In genomic region chr1:40078512-40079333, GRCh38 we compare ENCODE assay signal across 7 cellular contexts. TPM values are rescaled to one million over a fixed set of nuclear protein-coding genes. Genes with fewer than 3 reads are reported as not detected.
A peak's percentile ranks its signal among the peaks of the same experiment; 100 is the strongest.
DNase-seq lines count a peak whose midpoint lies in the region; ATAC-seq and TF ChIP-seq lines count a peak whose summit lies in the region.

No MANE protein-coding gene starts in this region.

- H3K9me3 Mint-ChIP-seq in immature natural killer cell = no peaks in the 10 kb centered on the region

- H3K27me3 ChIP-seq in GM06990 (replicated peaks; ENCODE audit: control insufficient read depth, insufficient read depth, low read length) (no peaks in the 10 kb centered on the region), MG63 (no peaks in the 10 kb centered on the region)

- H3K36me3 ChIP-seq in GM06990 (ENCODE audit: control insufficient read depth, insufficient read depth, low read length) = peaks cover 2% of the 10 kb centered on the region
- H3K36me3 ChIP-seq in MG63 = peaks cover 24% of the 10 kb centered on the region

- H3K4me3 Mint-ChIP-seq in immature natural killer cell = no peak overlapping the region

- in situ Hi-C loops in SK-MEL-5 (cut with HindIII; ENCODE audit: low pct_unique_long_range_greater_than_20kb, low sequenced_read_pairs) (no loop called here), astrocyte of the cerebellum (cut with HindIII; ENCODE audit: low sequenced_read_pairs) (no loop called here)

- ATAC-seq in GM18870 (IDR thresholded peaks at IDR 0.05; ENCODE audit: unreplicated experiment) = no peak

- DNase-seq in GM06990 (ENCODE audit: extremely low read depth, insufficient read length) (peak; percentile 28), MG63 (peak; percentile 35), SK-MEL-5 (ENCODE audit: low read depth, low spot score) (peak; percentile 79), astrocyte of the cerebellum (ENCODE audit: low read depth) (peak; percentile 26), immature natural killer cell (peak; percentile 46 to 51 (median 47))
- DNase-seq in stimulated activated CD4-positive, alpha-beta T cell treated with anti-CD3 and anti-CD28 coated beads, Interleukin-2, amount 100 ng/mL, for 48 hours = peak; percentile 53 to 59

- peak overlapping the region in 3 of 6 donors; percentile 49 to 72 (median 72) for H3K27ac Mint-ChIP-seq in immature natural killer cell

- H3K4me3 ChIP-seq in GM06990 (replicated peaks; ENCODE audit: low read depth, low read length) (no peak overlapping the region), MG63 (no peak overlapping the region), astrocyte of the cerebellum (ENCODE audit: low read depth, low read length) (no peak overlapping the region)

- peaks cover 0 to 6% of the 10 kb centered on the region in 2 donors for H3K4me1 Mint-ChIP-seq in immature natural killer cell

- no peaks in the 10 kb centered on the region for H3K9me3 ChIP-seq in MG63

- H3K27me3 Mint-ChIP-seq in immature natural killer cell (ENCODE audit: low read depth in 3 of 3) = no peaks in the 10 kb centered on the region

- TF ChIP-seq CTCF in GM06990 (IDR thresholded peaks at IDR 0.05; ENCODE audit: insufficient read depth, low read length, poor library complexity, severe bottlenecking) (peak; percentile 76), astrocyte of the cerebellum (IDR thresholded peaks at IDR 0.05; ENCODE audit: low read depth, low read length, missing control alignments) (peak; percentile 84)

- peaks cover 0 to 7% (median 3%) of the 10 kb centered on the region in 3 donors for H3K36me3 Mint-ChIP-seq in immature natural killer cell

RNA-seq across cellular contexts. Expression of gene PPT1, which starts 18.3 kb away (rescaled TPM):
- total RNA-seq in MG63 (2014; rRNA removed; shearing (Covaris generic); ENCODE audit: low replicate concordance) = 67.5 and 97.0 TPM in 2 replicates
- 110 and 126 TPM in 2 replicates for total RNA-seq in SK-MEL-5 (2014; rRNA removed; shearing (Covaris generic))
- polyA plus RNA-seq in SK-MEL-5 (2015; cell fraction: cytosol; rRNA removed) = 152 and 162 TPM in 2 replicates
- polyA plus RNA-seq in SK-MEL-5 (2015; cell fraction: nucleus; rRNA removed) = 44.2 and 48.9 TPM in 2 replicates
- 100 to 1,000 TPM in 2 of 3 donors, 10 to 100 TPM in 1; 76.2 to 160 (median 128) TPM for polyA plus RNA-seq in immature natural killer cell

RNA-seq across cellular contexts. Expression of gene CAP1, which starts 38.2 kb away (rescaled TPM):
- 164 and 175 TPM in 2 replicates for total RNA-seq in MG63 (2014; rRNA removed; shearing (Covaris generic); ENCODE audit: low replicate concordance)
- total RNA-seq in SK-MEL-5 (2014; rRNA removed; shearing (Covaris generic)) = 307 and 314 TPM in 2 replicates
- 257 and 307 TPM in 2 replicates for polyA plus RNA-seq in SK-MEL-5 (2015; cell fraction: cytosol; rRNA removed)
- polyA plus RNA-seq in SK-MEL-5 (2015; cell fraction: nucleus; rRNA removed) = 115 and 151 TPM in 2 replicates
- polyA plus RNA-seq in immature natural killer cell = 1,000 to 10,000 TPM in 1 of 3 donors, 100 to 1,000 TPM in 2; 766 to 1,293 (median 950) TPM

Comparison
In these comparisons a context has a peak if more than half of its experiments do, and no peak if none do; other contexts are left out.
1. DNase-seq: peak in every context shown above with its lines; median percentile 79 in SK-MEL-5; 56 in stimulated activated CD4-positive, alpha-beta T cell treated with anti-CD3 and anti-CD28 coated beads, Interleukin-2, amount 100 ng/mL, for 48 hours; 47 in immature natural killer cell; 35 in MG63; 28 in GM06990; 26 in astrocyte of the cerebellum.